36 cellular contexts compared by ENCODE assay signal in the genomic region with DNA sequence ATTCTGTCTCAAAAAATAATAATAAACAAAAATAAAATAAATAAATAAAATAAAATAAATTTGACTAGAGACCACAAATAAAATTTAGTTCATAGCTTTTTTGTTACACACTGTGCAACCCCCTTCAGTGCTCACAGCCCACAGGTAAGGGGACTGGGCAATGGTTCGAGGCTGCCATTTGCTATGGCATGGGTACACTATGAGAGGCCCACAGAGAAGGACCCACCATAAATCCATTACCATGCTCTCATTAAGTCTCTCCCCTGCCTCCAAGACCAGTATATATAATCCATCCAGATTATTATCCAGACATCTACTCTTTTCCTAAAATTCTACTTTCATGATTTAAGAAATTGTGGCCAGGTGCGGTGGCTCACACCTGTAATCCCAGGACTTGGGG. TPM values are rescaled to one million over a fixed set of nuclear protein-coding genes. Genes with fewer than 3 reads are reported as not detected.
"Had no signal": no experiment of that assay in that cellular context is flagged by ENCODE, and none has a peak within 500 bp of the region (broad histone marks: within the 10 kb centered on the region; RNA-seq: fewer than 3 reads in every experiment).

No MANE protein-coding gene starts in this region.

- H3K4me1 Mint-ChIP-seq: activated CD4-positive, alpha-beta T cell treated with anti-CD3 and anti-CD28 coated beads for 36 hours; brain had no signal

- FAIRE-seq: bronchial epithelial cell, TTC549 had no signal

- H3K4me2 ChIP-seq: SK-N-SH had no signal

- DNase-seq: activated CD4-positive, alpha-beta T cell treated with anti-CD3 and anti-CD28 coated beads for 36 hours; activated CD4-positive, alpha-beta T cell treated with anti-CD3 and anti-CD28 coated beads, Interleukin-2, amount 10 ng/mL, durations not matched to agents 7 days and 5 days; activated CD4-positive, alpha-beta T cell treated with anti-CD3 and anti-CD28 coated beads, Interleukin-2, amount 50 U/mL, for 48 hours; activated CD8-positive, alpha-beta T cell treated with anti-CD3 and anti-CD28 coated beads, Interleukin-2, amount 10 ng/mL, durations not matched to agents 7 days and 5 days; activated effector memory CD4-positive, alpha-beta T cell treated with Interleukin-2 at 50 U/mL for 16 hours; activated naive CD4-positive, alpha-beta T cell treated with anti-CD3 and anti-CD28 coated beads, Interleukin-2, amount 10 ng/mL, durations not matched to agents 7 days and 5 days; activated naive CD8-positive, alpha-beta T cell treated with anti-CD3 and anti-CD28 coated beads, Interleukin-2, amount 50 U/mL, for 24 hours; activated T-cell treated with anti-CD3 and anti-CD28 coated beads, Interleukin-2, amount 50 U/mL, for 48 hours; anterior cingulate cortex; caudate nucleus; cerebellar nuclear complex; NCI-H1092 treated with DMSO at 0.1 percent for 48 hours; NCI-H1417; NCI-H146; NCI-H187; NCI-H2029 treated with DMSO at 0.1 percent for 48 hours; NCI-H2107; NCI-H2171; NCI-H510A; NCI-H526; NCI-H748 treated with DMSO at 0.1 percent for 48 hours; NK-92 treated with Interleukin-12 subunit alpha and Interleukin-12 subunit beta, amount 100 ng/mL, for 24 hours; PC-3; Peyer's patch; RPMI8226; SHP77 treated with DMSO at 0.1 percent for 48 hours; SK-N-SH had no signal

- H3K27me3 ChIP-seq: Peyer's patch, SJSA1 had no signal

- H3K9me3 Mint-ChIP-seq: activated CD4-positive, alpha-beta T cell treated with anti-CD3 and anti-CD28 coated beads, Interleukin-2, amount 10 ng/mL, durations not matched to agents 7 days and 5 days; activated naive CD4-positive, alpha-beta T cell treated with anti-CD3 and anti-CD28 coated beads, Interleukin-2, amount 10 ng/mL, durations not matched to agents 7 days and 5 days; activated naive CD8-positive, alpha-beta T cell treated with anti-CD3 and anti-CD28 coated beads, Interleukin-2, amount 50 U/mL, for 24 hours; brain; T-helper 1 cell treated with Interleukin-12 subunit alpha and Interleukin-12 subunit beta and Interleukin-4 antibody, amounts not matched to agents 30 μg/mL and 1 μg/mL, for 36 hours; T-helper 2 cell treated with Interferon-gamma antibody and Interleukin-4, amounts not matched to agents 5 μg/mL and 100 μg/mL, for 36 hours had no signal

- H3K9me3 ChIP-seq: Peyer's patch, SJSA1, SK-N-SH had no signal

- H3K4me3 Mint-ChIP-seq: activated CD4-positive, alpha-beta T cell treated with anti-CD3 and anti-CD28 coated beads for 36 hours; activated CD4-positive, alpha-beta T cell treated with anti-CD3 and anti-CD28 coated beads, Interleukin-2, amount 10 ng/mL, durations not matched to agents 7 days and 5 days; activated CD8-positive, alpha-beta T cell treated with anti-CD3 and anti-CD28 coated beads, Interleukin-2, amount 10 ng/mL, durations not matched to agents 7 days and 5 days; activated naive CD4-positive, alpha-beta T cell treated with anti-CD3 and anti-CD28 coated beads, Interleukin-2, amount 10 ng/mL, durations not matched to agents 7 days and 5 days; activated naive CD8-positive, alpha-beta T cell; activated naive CD8-positive, alpha-beta T cell treated with anti-CD3 and anti-CD28 coated beads, Interleukin-2, amount 50 U/mL, for 24 hours; brain; T-helper 1 cell treated with Interleukin-12 subunit alpha and Interleukin-12 subunit beta and Interleukin-4 antibody, amounts not matched to agents 30 μg/mL and 1 μg/mL, for 36 hours; T-helper 2 cell treated with Interferon-gamma antibody and Interleukin-4, amounts not matched to agents 5 μg/mL and 100 μg/mL, for 36 hours had no signal

- H3K27ac Mint-ChIP-seq: activated CD4-positive, alpha-beta T cell treated with anti-CD3 and anti-CD28 coated beads for 36 hours; activated CD4-positive, alpha-beta T cell treated with anti-CD3 and anti-CD28 coated beads, Interleukin-2, amount 10 ng/mL, durations not matched to agents 7 days and 5 days; activated CD8-positive, alpha-beta T cell treated with anti-CD3 and anti-CD28 coated beads, Interleukin-2, amount 10 ng/mL, durations not matched to agents 7 days and 5 days; activated naive CD4-positive, alpha-beta T cell treated with anti-CD3 and anti-CD28 coated beads, Interleukin-2, amount 10 ng/mL, durations not matched to agents 7 days and 5 days; activated naive CD8-positive, alpha-beta T cell; activated naive CD8-positive, alpha-beta T cell treated with anti-CD3 and anti-CD28 coated beads, Interleukin-2, amount 50 U/mL, for 24 hours; brain; T-helper 1 cell treated with Interleukin-12 subunit alpha and Interleukin-12 subunit beta and Interleukin-4 antibody, amounts not matched to agents 30 μg/mL and 1 μg/mL, for 36 hours; T-helper 2 cell treated with Interferon-gamma antibody and Interleukin-4, amounts not matched to agents 5 μg/mL and 100 μg/mL, for 36 hours had no signal

- H3K4me3 ChIP-seq: Peyer's patch, SJSA1 had no signal

- H3K9ac ChIP-seq: SK-N-SH had no signal

- ATAC-seq: activated CD4-positive, alpha-beta T cell treated with anti-CD3 and anti-CD28 coated beads for 36 hours; activated CD4-positive, CD25-positive, alpha-beta regulatory T cell treated with anti-CD3 and anti-CD28 coated beads, Interleukin-2, amount 50 U/mL, for 24 hours; activated CD8-positive, alpha-beta T cell treated with anti-CD3 and anti-CD28 coated beads, Interleukin-2, amount 10 ng/mL, durations not matched to agents 7 days and 5 days; activated naive CD8-positive, alpha-beta T cell treated with anti-CD3 and anti-CD28 coated beads, Interleukin-2, amount 50 U/mL, for 24 hours; PC-3 had no signal

- H3K4me1 ChIP-seq: Peyer's patch had no signal

- H3K27me3 Mint-ChIP-seq: activated CD4-positive, alpha-beta T cell treated with anti-CD3 and anti-CD28 coated beads for 36 hours; activated CD4-positive, alpha-beta T cell treated with anti-CD3 and anti-CD28 coated beads, Interleukin-2, amount 10 ng/mL, durations not matched to agents 7 days and 5 days; activated naive CD4-positive, alpha-beta T cell treated with anti-CD3 and anti-CD28 coated beads, Interleukin-2, amount 10 ng/mL, durations not matched to agents 7 days and 5 days; activated naive CD8-positive, alpha-beta T cell; activated naive CD8-positive, alpha-beta T cell treated with anti-CD3 and anti-CD28 coated beads, Interleukin-2, amount 50 U/mL, for 24 hours; brain had no signal

- H3K27ac ChIP-seq: Peyer's patch, SJSA1 had no signal

RNA-seq across cellular contexts. Expression of gene RXFP4, which starts 21.6 kb away (rescaled TPM):
- total RNA-seq: activated CD4-positive, alpha-beta T cell treated with anti-CD3 and anti-CD28 coated beads for 36 hours; activated CD4-positive, alpha-beta T cell treated with anti-CD3 and anti-CD28 coated beads, Interleukin-2, amount 10 ng/mL, durations not matched to agents 7 days and 5 days; activated CD8-positive, alpha-beta T cell treated with anti-CD3 and anti-CD28 coated beads, Interleukin-2, amount 10 ng/mL, durations not matched to agents 7 days and 5 days; bronchial epithelial cell; M059J; PC-3; SJSA1 had no signal
- polyA plus RNA-seq: SK-N-SH had no signal
